ENCODE assay signal across 14 cellular contexts in the genomic region with DNA sequence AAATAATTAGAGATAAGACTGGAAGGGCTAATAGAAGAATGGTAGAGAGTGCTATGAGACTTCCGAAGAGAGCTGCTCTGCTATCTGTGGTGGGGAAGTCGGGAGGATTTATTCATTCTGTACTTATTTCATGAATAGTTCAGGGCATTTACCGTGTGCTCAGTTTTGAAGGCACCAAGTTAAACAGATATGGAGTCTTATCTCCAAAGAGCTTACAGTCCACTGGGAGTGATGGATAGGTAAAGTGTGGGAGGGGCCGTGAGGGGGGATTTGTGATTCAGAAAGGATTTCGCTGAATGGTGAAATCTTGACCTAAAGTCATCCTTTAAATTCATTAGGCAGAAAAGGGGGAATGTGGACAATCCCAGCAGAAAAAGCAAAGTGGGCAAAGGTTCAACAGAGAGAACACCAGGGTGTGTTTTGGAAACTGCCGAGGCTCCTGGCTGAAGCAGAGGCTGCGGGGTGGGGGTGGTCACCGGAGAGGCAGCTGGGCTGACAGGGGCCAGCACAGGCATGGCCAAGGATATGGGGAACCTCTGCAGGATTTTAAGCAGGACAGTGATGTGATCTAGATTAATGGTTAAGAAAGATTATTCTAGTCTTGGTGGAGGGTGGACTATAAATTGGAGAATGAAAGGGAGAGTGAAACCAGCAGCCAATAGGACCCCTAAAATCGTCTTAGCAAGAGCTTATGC.
DNase-seq lines count a peak whose midpoint lies in the region; ATAC-seq and TF ChIP-seq lines count a peak whose summit lies in the region.
"Had no signal": no experiment of that assay in that cellular context is flagged by ENCODE, and none has a peak within 500 bp of the region (broad histone marks: within the 10 kb centered on the region; RNA-seq: fewer than 3 reads in every experiment).

No MANE protein-coding gene starts in this region.

- peaks cover 7% of the 10 kb centered on the region for H3K36me3 Mint-ChIP-seq in activated naive CD4-positive, alpha-beta T cell treated with anti-CD3 and anti-CD28 coated beads, Interleukin-2, amount 10 ng/mL, durations not matched to agents 7 days and 5 days
- peaks cover 0 to 8% of the 10 kb centered on the region in 2 donors for H3K36me3 Mint-ChIP-seq in activated naive CD4-positive, alpha-beta T cell treated with anti-CD3 and anti-CD28 coated beads, Interleukin-2, amount 50 U/mL, for 72 hours

- H3K4me3 ChIP-seq in OCI-LY7 (ENCODE audit: low read depth, low read length, poor library complexity, severe bottlenecking): peak overlapping the region; percentile 13
- no peak overlapping the region for H3K4me3 ChIP-seq in hepatocyte
- H3K4me3 ChIP-seq in right atrium auricular region: no peak overlapping the region
- H3K4me3 ChIP-seq: pancreas had no signal

- no peaks in the 10 kb centered on the region for H3K9me2 ChIP-seq in OCI-LY7 (ENCODE audit: insufficient read depth, low read length)
- H3K9me2 ChIP-seq in hepatocyte (replicated peaks; ENCODE audit: insufficient read depth): no peaks in the 10 kb centered on the region

- H3K4me2 ChIP-seq in OCI-LY7 (ENCODE audit: low read length): peak overlapping the region; percentile 66
- peak overlapping the region; percentile 17 for H3K4me2 ChIP-seq in hepatocyte

- TF ChIP-seq CTCF in OCI-LY7 (conservative IDR thresholded peaks at IDR 0.05; ENCODE audit: low read length) (no peak), hepatocyte (IDR thresholded peaks at IDR 0.05; ENCODE audit: poor library complexity) (no peak), right atrium auricular region (IDR thresholded peaks at IDR 0.05) (no peak), GM20000 (IDR thresholded peaks at IDR 0.05; ENCODE audit: extremely low read depth, missing control alignments) (no peak)

- no peak for DNase-seq in activated naive CD4-positive, alpha-beta T cell treated with anti-CD3 and anti-CD28 coated beads, Interleukin-2, amount 10 ng/mL, durations not matched to agents 7 days and 5 days
- no peak for DNase-seq in activated naive CD4-positive, alpha-beta T cell treated with anti-CD3 and anti-CD28 coated beads, Interleukin-2, amount 50 U/mL, for 72 hours (ENCODE audit: low spot score in 2 of 2)
- DNase-seq in OCI-LY7 (ENCODE audit: low spot score): no peak
- DNase-seq in hepatocyte (ENCODE audit: low spot score): no peak
- no peak for DNase-seq in right atrium auricular region (ENCODE audit: low spot score)
- DNase-seq in NCI-H146 (lab: John Stamatoyannopoulos, UW): no peak
- no peak for DNase-seq in GM20000 (ENCODE audit: low spot score)
- DNase-seq: AML-193, EL, NCI-H187, NCI-H526, pancreas had no signal

- H3K36me3 ChIP-seq in OCI-LY7 (ENCODE audit: insufficient read depth, low read length) (peaks cover 3% of the 10 kb centered on the region; the same call in 1 of the 2 replicates), hepatocyte (replicated peaks; ENCODE audit: insufficient read depth, low read depth) (no peaks in the 10 kb centered on the region), right atrium auricular region (no peaks in the 10 kb centered on the region)
- H3K36me3 ChIP-seq: pancreas had no signal

- 60% methylated on average over 9 of the region's 9 CpGs for WGBS in hepatocyte (ENCODE audit: low lambda C conversion rate, missing lambda C conversion rate)

- CTCF ChIA-PET in activated naive CD4-positive, alpha-beta T cell treated with anti-CD3 and anti-CD28 coated beads, Interleukin-2, amount 10 ng/mL, durations not matched to agents 7 days and 5 days (lab: Charles Lee): interaction anchor here (0.5 to 5.6 kb wide), 6 partner anchors 8 to 91 kb away, joined by 3 to 43 read pairs (median 6); a partner anchor contains a TSS
- CTCF ChIA-PET in OCI-LY7 (lab: Charles Lee; ENCODE audit: unreplicated experiment): interaction anchor here (0.7 to 2.8 kb wide), 10 partner anchors 8 to 90 kb away, joined by 3 to 20 read pairs (median 6); no protein-coding TSS in a partner anchor

- H3K79me2 ChIP-seq in OCI-LY7 (ENCODE audit: insufficient read depth, low read depth, low read length): peaks cover 21% of the 10 kb centered on the region; the same call in 1 of the 2 replicates
- H3K79me2 ChIP-seq in hepatocyte: no peaks in the 10 kb centered on the region

- H4K20me1 ChIP-seq in OCI-LY7 (ENCODE audit: insufficient read depth, low read length) (no peaks in the 10 kb centered on the region), hepatocyte (ENCODE audit: insufficient read depth, poor library complexity, severe bottlenecking) (no peaks in the 10 kb centered on the region)

- H3K9me3 ChIP-seq in OCI-LY7 (ENCODE audit: low read length) (no peaks in the 10 kb centered on the region), hepatocyte (ENCODE audit: low read depth) (no peaks in the 10 kb centered on the region), right atrium auricular region (no peaks in the 10 kb centered on the region)
- H3K9me3 ChIP-seq: pancreas had no signal

- no peaks in the 10 kb centered on the region for H3K27me3 ChIP-seq in hepatocyte
- H3K27me3 ChIP-seq in right atrium auricular region: no peaks in the 10 kb centered on the region
- H3K27me3 ChIP-seq: pancreas had no signal

- POLR2A ChIA-PET in OCI-LY7 (lab: Charles Lee): interaction anchor here (0.6 to 7.4 kb wide), 20 partner anchors 9 to 519 kb away, joined by 3 to 88 read pairs (median 6); a partner anchor contains a TSS

- H3K4me1 ChIP-seq in OCI-LY7 (ENCODE audit: insufficient read depth, low read length, poor library complexity, severe bottlenecking): peaks cover 100% of the 10 kb centered on the region
- peaks cover 10% of the 10 kb centered on the region for H3K4me1 ChIP-seq in hepatocyte (ENCODE audit: insufficient read depth)
- H3K4me1 ChIP-seq in right atrium auricular region: peaks cover 0 to 16% of the 10 kb centered on the region in 2 donors
- H3K4me1 ChIP-seq: pancreas had no signal

- H2AFZ ChIP-seq in OCI-LY7 (ENCODE audit: low read length): no peak overlapping the region; the same call in 1 of the 2 replicates
- H2AFZ ChIP-seq in hepatocyte: no peak overlapping the region

- H3K9me3 Mint-ChIP-seq in activated naive CD4-positive, alpha-beta T cell treated with anti-CD3 and anti-CD28 coated beads, Interleukin-2, amount 10 ng/mL, durations not matched to agents 7 days and 5 days: no peaks in the 10 kb centered on the region
- H3K9me3 Mint-ChIP-seq in activated naive CD4-positive, alpha-beta T cell treated with anti-CD3 and anti-CD28 coated beads, Interleukin-2, amount 50 U/mL, for 72 hours: peaks cover 0 to 4% of the 10 kb centered on the region in 2 donors

- no TSS peak for BruUV-seq in OCI-LY7 (replicated peaks; lab: Mats Ljungman, UMichigan)

- intact Hi-C loops in OCI-LY7 (cut with micrococcal nuclease; ENCODE audit: unreplicated experiment): loop anchor here (1.0 kb wide), 1 partner anchor 50 kb away; no protein-coding TSS in a partner anchor

- H3K27me3 Mint-ChIP-seq in activated naive CD4-positive, alpha-beta T cell treated with anti-CD3 and anti-CD28 coated beads, Interleukin-2, amount 10 ng/mL, durations not matched to agents 7 days and 5 days: peaks cover 9% of the 10 kb centered on the region

- no peak overlapping the region for H3K27ac ChIP-seq in OCI-LY7 (ENCODE audit: low read depth, low read length, poor library complexity, severe bottlenecking)
- no peak overlapping the region for H3K27ac ChIP-seq in hepatocyte
- H3K27ac ChIP-seq in right atrium auricular region: no peak overlapping the region
- H3K27ac ChIP-seq: pancreas, RWPE1 had no signal

- H3K4me3 Mint-ChIP-seq in activated naive CD4-positive, alpha-beta T cell treated with anti-CD3 and anti-CD28 coated beads, Interleukin-2, amount 10 ng/mL, durations not matched to agents 7 days and 5 days: no peak overlapping the region

- ATAC-seq in activated naive CD4-positive, alpha-beta T cell treated with anti-CD3 and anti-CD28 coated beads, Interleukin-2, amount 50 U/mL, for 72 hours: no peak
- no peak for ATAC-seq in GM21619 (IDR thresholded peaks at IDR 0.05; ENCODE audit: unreplicated experiment)

- H3K4me1 Mint-ChIP-seq in activated naive CD4-positive, alpha-beta T cell treated with anti-CD3 and anti-CD28 coated beads, Interleukin-2, amount 10 ng/mL, durations not matched to agents 7 days and 5 days: peaks cover 28% of the 10 kb centered on the region

- peak overlapping the region; percentile 86 for H3K27ac Mint-ChIP-seq in activated naive CD4-positive, alpha-beta T cell treated with anti-CD3 and anti-CD28 coated beads, Interleukin-2, amount 10 ng/mL, durations not matched to agents 7 days and 5 days
- H3K27ac Mint-ChIP-seq in activated naive CD4-positive, alpha-beta T cell treated with anti-CD3 and anti-CD28 coated beads, Interleukin-2, amount 50 U/mL, for 72 hours: peak overlapping the region in 1 of 2 donors; percentile 66
